In the genomic region with DNA sequence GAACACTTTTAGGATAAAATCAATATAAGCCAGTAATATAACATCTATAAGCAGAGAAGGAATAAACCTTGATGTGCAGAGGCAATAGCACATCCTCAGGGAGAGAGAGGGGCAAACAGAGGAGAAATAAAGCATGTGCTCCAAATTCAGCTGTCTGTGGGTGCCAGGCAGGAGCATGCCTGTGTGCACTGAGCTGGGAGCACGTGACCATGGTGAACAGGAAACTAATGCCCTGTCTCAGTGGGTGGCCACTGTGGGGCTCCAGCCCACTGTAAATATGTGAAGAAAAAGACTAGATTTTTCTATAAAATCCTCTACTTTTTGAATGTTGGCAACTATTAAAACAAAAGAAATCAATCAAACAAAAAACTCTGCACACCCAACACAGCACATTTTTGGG, we compare ENCODE assay signal across 1 cellular context.
TF ChIP-seq lines count a peak whose summit lies in the region.

No MANE protein-coding gene starts in this region.

TF ChIP-seq in SK-N-SH, 30 proteins besides CTCF, POLR2A, EP300 and RAD21:
- no peak for TF ChIP-seq ELF1 (IDR thresholded peaks at IDR 0.05)
- no peak for TF ChIP-seq FOXJ3 (CRISPR knock-in tag; IDR thresholded peaks at IDR 0.05)
- no peak for TF ChIP-seq CHD2 (IDR thresholded peaks at IDR 0.05; ENCODE audit: low read length, partially characterized antibody)
- no peak for TF ChIP-seq POLR2AphosphoS5 (IDR thresholded peaks at IDR 0.05; ENCODE audit: low read depth, low read length)
- TF ChIP-seq MXI1 (IDR thresholded peaks at IDR 0.05; ENCODE audit: low read depth, low read length) = no peak
- TF ChIP-seq SMC3 (IDR thresholded peaks at IDR 0.05; ENCODE audit: low read depth, low read length) = no peak
- TF ChIP-seq TAF1 (IDR thresholded peaks at IDR 0.05; ENCODE audit: borderline replicate concordance, low read depth, low read length) = no peak
- TF ChIP-seq YY1 (IDR thresholded peaks at IDR 0.05; ENCODE audit: low read depth) = no peak
- TF ChIP-seq, protein P1, sequence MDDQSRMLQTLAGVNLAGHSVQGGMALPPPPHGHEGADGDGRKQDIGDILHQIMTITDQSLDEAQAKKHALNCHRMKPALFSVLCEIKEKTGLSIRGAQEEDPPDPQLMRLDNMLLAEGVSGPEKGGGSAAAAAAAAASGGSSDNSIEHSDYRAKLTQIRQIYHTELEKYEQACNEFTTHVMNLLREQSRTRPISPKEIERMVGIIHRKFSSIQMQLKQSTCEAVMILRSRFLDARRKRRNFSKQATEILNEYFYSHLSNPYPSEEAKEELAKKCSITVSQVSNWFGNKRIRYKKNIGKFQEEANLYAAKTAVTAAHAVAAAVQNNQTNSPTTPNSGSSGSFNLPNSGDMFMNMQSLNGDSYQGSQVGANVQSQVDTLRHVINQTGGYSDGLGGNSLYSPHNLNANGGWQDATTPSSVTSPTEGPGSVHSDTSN (IDR thresholded peaks at IDR 0.05) = no peak
- no peak for TF ChIP-seq SIN3A (IDR thresholded peaks at IDR 0.05; ENCODE audit: borderline replicate concordance, low read depth, low read length)
- TF ChIP-seq RXRA (IDR thresholded peaks at IDR 0.05; ENCODE audit: borderline replicate concordance, low read depth) = no peak
- TF ChIP-seq, protein P2, sequence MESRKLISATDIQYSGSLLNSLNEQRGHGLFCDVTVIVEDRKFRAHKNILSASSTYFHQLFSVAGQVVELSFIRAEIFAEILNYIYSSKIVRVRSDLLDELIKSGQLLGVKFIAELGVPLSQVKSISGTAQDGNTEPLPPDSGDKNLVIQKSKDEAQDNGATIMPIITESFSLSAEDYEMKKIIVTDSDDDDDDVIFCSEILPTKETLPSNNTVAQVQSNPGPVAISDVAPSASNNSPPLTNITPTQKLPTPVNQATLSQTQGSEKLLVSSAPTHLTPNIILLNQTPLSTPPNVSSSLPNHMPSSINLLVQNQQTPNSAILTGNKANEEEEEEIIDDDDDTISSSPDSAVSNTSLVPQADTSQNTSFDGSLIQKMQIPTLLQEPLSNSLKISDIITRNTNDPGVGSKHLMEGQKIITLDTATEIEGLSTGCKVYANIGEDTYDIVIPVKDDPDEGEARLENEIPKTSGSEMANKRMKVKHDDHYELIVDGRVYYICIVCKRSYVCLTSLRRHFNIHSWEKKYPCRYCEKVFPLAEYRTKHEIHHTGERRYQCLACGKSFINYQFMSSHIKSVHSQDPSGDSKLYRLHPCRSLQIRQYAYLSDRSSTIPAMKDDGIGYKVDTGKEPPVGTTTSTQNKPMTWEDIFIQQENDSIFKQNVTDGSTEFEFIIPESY (IDR thresholded peaks at IDR 0.05; ENCODE audit: borderline replicate concordance, low read depth) = no peak
- no peak for TF ChIP-seq TEAD4 (IDR thresholded peaks at IDR 0.05; ENCODE audit: borderline replicate concordance, insufficient read depth)
- no peak for TF ChIP-seq GATA2 (CRISPR knock-in tag; IDR thresholded peaks at IDR 0.05)
- TF ChIP-seq, protein P3, sequence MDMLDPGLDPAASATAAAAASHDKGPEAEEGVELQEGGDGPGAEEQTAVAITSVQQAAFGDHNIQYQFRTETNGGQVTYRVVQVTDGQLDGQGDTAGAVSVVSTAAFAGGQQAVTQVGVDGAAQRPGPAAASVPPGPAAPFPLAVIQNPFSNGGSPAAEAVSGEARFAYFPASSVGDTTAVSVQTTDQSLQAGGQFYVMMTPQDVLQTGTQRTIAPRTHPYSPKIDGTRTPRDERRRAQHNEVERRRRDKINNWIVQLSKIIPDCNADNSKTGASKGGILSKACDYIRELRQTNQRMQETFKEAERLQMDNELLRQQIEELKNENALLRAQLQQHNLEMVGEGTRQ (IDR thresholded peaks at IDR 0.05; ENCODE audit: borderline replicate concordance, low read depth, low read length) = no peak
- no peak for TF ChIP-seq EZH2phosphoT487 (IDR thresholded peaks at IDR 0.05; ENCODE audit: borderline replicate concordance, low read depth)
- TF ChIP-seq NFIC (IDR thresholded peaks at IDR 0.05; ENCODE audit: borderline replicate concordance) = no peak
- no peak for TF ChIP-seq GABPA (IDR thresholded peaks at IDR 0.05; ENCODE audit: low read depth)
